In genomic region chr20:46133886-46134654, GRCh38 we compare ENCODE assay signal across 27 cellular contexts. TPM values are rescaled to one million over a fixed set of nuclear protein-coding genes. Genes with fewer than 3 reads are reported as not detected.
"Had no signal": no experiment of that assay in that cellular context is flagged by ENCODE, and none has a peak within 500 bp of the region (broad histone marks: within the 10 kb centered on the region; RNA-seq: fewer than 3 reads in every experiment).

No MANE protein-coding gene starts in this region.

- H3K4me3 Mint-ChIP-seq: activated CD8-positive, alpha-beta T cell treated with anti-CD3 and anti-CD28 coated beads, Interleukin-2, amount 10 ng/mL, durations not matched to agents 7 days and 5 days; activated naive CD8-positive, alpha-beta T cell treated with anti-CD3 and anti-CD28 coated beads, Interleukin-2, amount 10 ng/mL, durations not matched to agents 7 days and 5 days; T-helper 17 cell; WTC11 had no signal

- H3K27ac Mint-ChIP-seq: activated CD8-positive, alpha-beta T cell treated with anti-CD3 and anti-CD28 coated beads, Interleukin-2, amount 10 ng/mL, durations not matched to agents 7 days and 5 days; activated naive CD8-positive, alpha-beta T cell treated with anti-CD3 and anti-CD28 coated beads, Interleukin-2, amount 10 ng/mL, durations not matched to agents 7 days and 5 days; T-helper 17 cell; WTC11 had no signal

- H3K36me3 ChIP-seq: adrenal gland, Peyer's patch had no signal

- H3K36me3 Mint-ChIP-seq: activated naive CD8-positive, alpha-beta T cell treated with anti-CD3 and anti-CD28 coated beads, Interleukin-2, amount 10 ng/mL, durations not matched to agents 7 days and 5 days; WTC11 had no signal

- H3K4me3 ChIP-seq: adrenal gland, Peyer's patch had no signal

- H3K4me1 ChIP-seq: Peyer's patch had no signal

- H3K27me3 ChIP-seq: Peyer's patch had no signal

- DNase-seq: activated CD4-positive, alpha-beta T cell treated with anti-CD3 and anti-CD28 coated beads for 48 hours; activated CD4-positive, alpha-beta T cell treated with anti-CD3 and anti-CD28 coated beads, Interleukin-2, amount 50 U/mL, for 4 hours; activated CD4-positive, CD25-positive, alpha-beta regulatory T cell treated with anti-CD3 and anti-CD28 coated beads, Interleukin-2, amount 50 U/mL, for 72 hours; activated CD8-positive, alpha-beta memory T cell treated with anti-CD3 and anti-CD28 coated beads, Interleukin-2, amount 50 U/mL, for 48 hours; activated CD8-positive, alpha-beta T cell treated with anti-CD3 and anti-CD28 coated beads, Interleukin-2, amount 10 ng/mL, durations not matched to agents 7 days and 5 days; activated naive CD4-positive, alpha-beta T cell treated with anti-CD3 and anti-CD28 coated beads, Interleukin-2, amount 50 U/mL, for 16 hours; activated naive CD8-positive, alpha-beta T cell treated with anti-CD3 and anti-CD28 coated beads, Interleukin-2, amount 10 ng/mL, durations not matched to agents 7 days and 5 days; activated T-cell treated with anti-CD3 and anti-CD28 coated beads, Interleukin-2, amount 50 U/mL, for 1 hour; adrenal gland; anterior cingulate cortex; caudate nucleus; cortex of kidney; NCI-H1105; NCI-H1436; NCI-H1694 treated with DMSO at 0.1 percent for 48 hours; NCI-H2081; NCI-H446 treated with DMSO at 0.1 percent for 48 hours; NCI-H524 treated with DMSO at 0.1 percent for 48 hours; NCI-H748 treated with DMSO at 0.1 percent for 48 hours; NK-92 treated with Interleukin-12 subunit alpha and Interleukin-12 subunit beta, amount 100 ng/mL, for 24 hours; Peyer's patch; SIG-M5; T-helper 17 cell; T-helper 9 cell had no signal

- H3K27ac ChIP-seq: adrenal gland, Peyer's patch, RWPE1 had no signal

- H3K9me3 Mint-ChIP-seq: activated naive CD8-positive, alpha-beta T cell treated with anti-CD3 and anti-CD28 coated beads, Interleukin-2, amount 10 ng/mL, durations not matched to agents 7 days and 5 days; WTC11 had no signal

- ATAC-seq: activated CD8-positive, alpha-beta T cell treated with anti-CD3 and anti-CD28 coated beads, Interleukin-2, amount 10 ng/mL, durations not matched to agents 7 days and 5 days; T-helper 17 cell; WTC11 had no signal

- H3K9me3 ChIP-seq: adrenal gland, Peyer's patch had no signal

RNA-seq across cellular contexts. Expression of gene CD40, which starts 16.0 kb away (rescaled TPM):
- total RNA-seq: M059J had no signal
